ENCODE assay signal across 11 cellular contexts in the genomic region with DNA sequence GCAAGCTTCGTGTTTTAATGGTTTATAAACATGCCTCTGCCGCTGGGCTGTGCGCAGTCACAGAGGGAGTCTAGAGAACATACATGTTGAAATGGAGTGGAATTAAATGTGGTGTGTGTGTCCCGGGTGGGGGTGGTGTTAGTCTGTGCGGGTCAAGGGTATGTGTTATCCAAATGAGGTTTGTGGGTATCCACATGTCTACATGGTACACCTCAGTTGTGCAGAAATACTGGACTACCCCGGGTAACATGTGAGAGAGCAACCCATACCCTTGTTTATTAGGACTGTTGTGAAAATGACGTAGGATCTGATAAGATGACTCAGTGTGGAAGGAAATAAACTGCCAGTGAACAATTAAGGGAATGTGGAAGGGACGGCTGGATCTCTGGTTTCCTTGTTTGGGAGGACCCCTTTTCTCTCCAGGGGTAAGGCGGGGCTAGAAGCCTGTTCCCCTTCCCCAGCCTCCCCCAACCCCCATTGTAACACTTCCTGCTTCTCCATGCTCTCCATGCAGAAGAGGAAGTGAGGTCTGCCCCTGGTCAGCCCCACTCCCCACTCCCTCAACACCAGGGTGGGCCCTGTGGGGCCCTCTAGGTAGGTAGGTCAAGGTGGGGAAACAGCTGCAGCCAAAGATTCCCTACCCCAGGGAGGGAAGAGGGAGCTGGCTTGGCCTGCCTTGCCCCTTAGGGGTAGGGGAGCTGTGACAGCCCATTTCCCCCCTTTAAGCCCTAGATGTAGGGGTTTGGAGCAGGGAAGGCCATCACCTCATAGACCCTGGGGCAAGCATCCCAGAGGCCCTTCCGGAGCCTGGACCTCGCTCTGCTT. TPM values are rescaled to one million over a fixed set of nuclear protein-coding genes. Genes with fewer than 3 reads are reported as not detected.
A peak's percentile ranks its signal among the peaks of the same experiment; 100 is the strongest.
DNase-seq lines count a peak whose midpoint lies in the region; FAIRE-seq and TF ChIP-seq lines count a peak whose summit lies in the region.
"Had no signal": no experiment of that assay in that cellular context is flagged by ENCODE, and none has a peak within 500 bp of the region (broad histone marks: within the 10 kb centered on the region; RNA-seq: fewer than 3 reads in every experiment).

No MANE protein-coding gene starts in this region.

- peak overlapping the region; percentile 29 for H3K14ac ChIP-seq in trophoblast cell (ENCODE audit: low read length)

- FAIRE-seq in GM12892 (lab: Jason Lieb, UNC) = no peak

- H3K36me3 ChIP-seq in Peyer's patch (peaks cover 0 to 28% (median 0%) of the 10 kb centered on the region in 3 donors), trophoblast cell (ENCODE audit: control insufficient read depth in 1 of 2, insufficient read depth in 2 of 2, low read length in 2 of 2) (no peaks in the 10 kb centered on the region)

- H4K12ac ChIP-seq in trophoblast cell (ENCODE audit: low read depth, low read length) = no peak overlapping the region

- H3K27me3 ChIP-seq in Peyer's patch (no peaks in the 10 kb centered on the region), trophoblast cell (ENCODE audit: insufficient read depth, low read length) (no peaks in the 10 kb centered on the region)

- no peaks in the 10 kb centered on the region for H3K79me2 ChIP-seq in trophoblast cell (ENCODE audit: control insufficient read depth, insufficient read depth, low read length, poor library complexity)

- H3K4me1 ChIP-seq in Peyer's patch = peaks cover 0 to 51% (median 0%) of the 10 kb centered on the region in 4 donors
- peaks cover 21 to 23% of the 10 kb centered on the region in 2 experiments for H3K4me1 ChIP-seq in trophoblast cell (ENCODE audit: control insufficient read depth in 1 of 2, insufficient read depth in 2 of 2, low read length in 2 of 2)

- H3K9me3 ChIP-seq in Peyer's patch (no peaks in the 10 kb centered on the region), trophoblast cell (ENCODE audit: insufficient read depth, low read depth, low read length) (peaks cover 3% of the 10 kb centered on the region)

- no peak overlapping the region for H2BK12ac ChIP-seq in trophoblast cell (ENCODE audit: low read length)

- no peak overlapping the region for H2BK5ac ChIP-seq in trophoblast cell (ENCODE audit: low read depth, low read length, poor library complexity)

- no peak overlapping the region for H3K18ac ChIP-seq in trophoblast cell (ENCODE audit: low read length)

- H3K4me2 ChIP-seq in trophoblast cell (ENCODE audit: low read length) = no peak overlapping the region

- peak overlapping the region in 3 of 4 donors; percentile 93 to 94 (median 94) for H3K27ac ChIP-seq in Peyer's patch
- no peak overlapping the region for H3K27ac ChIP-seq in trophoblast cell (ENCODE audit: low read depth, low read length)

- no peak overlapping the region for H3K4ac ChIP-seq in trophoblast cell (ENCODE audit: low read depth, low read length)

- H3K4me3 ChIP-seq in Peyer's patch = peak overlapping the region in 3 of 4 donors; percentile 50 to 66 (median 62)
- no peak overlapping the region for H3K4me3 ChIP-seq in epithelial cell of esophagus (ENCODE audit: low read length)
- no peak overlapping the region for H3K4me3 ChIP-seq in trophoblast cell (ENCODE audit: low read depth, low read length)

- WGBS in trophoblast cell (ENCODE audit: extremely low coverage, insufficient coverage, insufficient read length) = no CpG with 5 or more reads among the region's 11 CpGs

- TF ChIP-seq CTCF in Peyer's patch (IDR thresholded peaks at IDR 0.05) (no peak), epithelial cell of esophagus (IDR thresholded peaks at IDR 0.05; ENCODE audit: insufficient read depth, low read depth, low read length, missing control alignments) (no peak)

- H2BK120ac ChIP-seq in trophoblast cell (ENCODE audit: insufficient read depth, low read length, poor library complexity) = no peak overlapping the region

- no peak overlapping the region for H3K23ac ChIP-seq in trophoblast cell (ENCODE audit: low read length)

- TF ChIP-seq POLR2A in Peyer's patch (IDR thresholded peaks at IDR 0.05) (peak; percentile 25 to 69), GM12892 (IDR thresholded peaks at IDR 0.05; ENCODE audit: low read depth, low read length) (no peak)

- no peak overlapping the region for H4K8ac ChIP-seq in trophoblast cell (ENCODE audit: low read depth, low read length)

- no peak overlapping the region for H2AFZ ChIP-seq in trophoblast cell (ENCODE audit: insufficient read depth, low read length, poor library complexity)

- peak overlapping the region; percentile 30 for H4K91ac ChIP-seq in trophoblast cell (ENCODE audit: low read depth, low read length)

- peaks cover 5% of the 10 kb centered on the region for H3K79me1 ChIP-seq in trophoblast cell (ENCODE audit: low read length)

- DNase-seq in EL (peak; percentile 73), Peyer's patch (peak; percentile 9 to 62 (median 54)), epithelial cell of esophagus (ENCODE audit: low read depth) (peak; percentile 36), trophoblast cell (peak; percentile 12 to 55), GM12892 (ENCODE audit: insufficient read length) (no peak), activated gamma-delta T cell treated with Interleukin-2 at 50 U/mL for 16 hours (no peak), NCI-H1417 (lab: John Stamatoyannopoulos, UW) (no peak), NCI-H2081 treated with DMSO at 0.1 percent for 48 hours (lab: John Stamatoyannopoulos, UW) (no peak)
- DNase-seq: caudate nucleus, SW 1271 had no signal

- H3K9ac ChIP-seq in trophoblast cell (ENCODE audit: low read length) = no peak overlapping the region

- H2AK5ac ChIP-seq in trophoblast cell (ENCODE audit: low read length) = peak overlapping the region; percentile 15

RNA-seq across cellular contexts. Expression of gene EPS8L3, which starts 0.7 kb away (rescaled TPM):
- 100 to 1,000 TPM; 263 to 745 (median 649) TPM for total RNA-seq in Peyer's patch
- not detected in 2 replicates for polyA plus RNA-seq in trophoblast cell (2013)
- polyA plus RNA-seq in GM12892 (2012; ENCODE audit: missing spikeins) = not detected
- total RNA-seq: naive thymus-derived CD8-positive, alpha-beta T cell had no signal
- polyA plus RNA-seq: naive thymus-derived CD8-positive, alpha-beta T cell had no signal

RNA-seq across cellular contexts. Expression of gene GSTM3, which starts 22.2 kb away (rescaled TPM):
- 10 to 100 TPM; 16.3 to 72.6 (median 32.4) TPM for total RNA-seq in Peyer's patch
- polyA plus RNA-seq in trophoblast cell (2013) = 67.7 and 68.6 TPM in 2 replicates
- polyA plus RNA-seq in GM12892 (2012; ENCODE audit: missing spikeins) = 3.1 TPM

RNA-seq across cellular contexts. Expression of gene GSTM5, which starts 51.0 kb away (rescaled TPM):
- total RNA-seq in Peyer's patch = 1 to 10 TPM in 2 of 4 donors, under 1 TPM in 1, not detected in 1; 0.85 to 5.0 (median 2.0) TPM
- not detected in 2 replicates for polyA plus RNA-seq in trophoblast cell (2013)
- not detected for polyA plus RNA-seq in GM12892 (2012; ENCODE audit: missing spikeins)
- total RNA-seq: naive thymus-derived CD8-positive, alpha-beta T cell had no signal

Comparison
In these comparisons a context has a peak if more than half of its experiments do, and no peak if none do; other contexts are left out.
1. DNase-seq: peak in EL (single experiment), Peyer's patch (3 of 3), epithelial cell of esophagus (single experiment) and trophoblast cell (2 of 2); none in GM12892 (single experiment), activated gamma-delta T cell treated with Interleukin-2 at 50 U/mL for 16 hours (single experiment), NCI-H1417 (0 of 3) and NCI-H2081 treated with DMSO at 0.1 percent for 48 hours (single experiment).
2. H3K4me3 ChIP-seq: peak in Peyer's patch (3 of 4); none in epithelial cell of esophagus (single experiment) and trophoblast cell (single experiment).